Comparison of ENCODE assay signal across 31 cellular contexts in the genomic region with DNA sequence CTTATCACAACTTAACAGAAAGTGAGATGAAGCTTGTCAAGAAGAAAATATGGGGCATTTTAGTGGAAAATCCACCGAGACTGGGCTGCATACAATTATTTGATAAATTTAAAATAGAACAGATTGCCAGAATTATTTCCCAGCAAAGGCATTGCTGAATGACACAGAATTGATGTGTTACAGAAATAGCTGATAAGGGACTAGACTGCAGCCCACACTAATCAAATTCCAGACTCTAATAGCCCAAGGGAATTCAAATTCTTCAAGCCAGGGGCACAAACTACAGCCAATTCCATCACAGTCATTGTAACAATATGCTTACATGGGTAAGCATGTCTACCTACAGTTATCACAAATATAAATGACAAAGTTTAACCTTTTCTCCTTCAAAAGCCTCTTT.
"Had no signal": no experiment of that assay in that cellular context is flagged by ENCODE, and none has a peak within 500 bp of the region (broad histone marks: within the 10 kb centered on the region; RNA-seq: fewer than 3 reads in every experiment).

No MANE protein-coding gene starts in this region.

- H3K27me3 ChIP-seq: colonic mucosa, esophagus squamous epithelium, upper lobe of left lung had no signal

- H3K27ac ChIP-seq: colonic mucosa, epithelial cell of prostate, esophagus squamous epithelium, upper lobe of left lung, VCaP had no signal

- H3K4me3 Mint-ChIP-seq: activated naive CD8-positive, alpha-beta T cell treated with anti-CD3 and anti-CD28 coated beads for 36 hours; immature natural killer cell; natural killer cell; stimulated activated memory B cell treated with anti-CD40 and anti-IgM and Interleukin-4, amounts not matched to agents 10 μg/mL and 1 μg/mL and 100 μg/mL, for 72 hours; stimulated activated naive CD8-positive, alpha-beta T cell treated with anti-CD3 and anti-CD28 coated beads, Interleukin-15, amount 100 ng/mL, for 72 hours; T-helper 1 cell treated with Interleukin-12 subunit alpha and Interleukin-12 subunit beta and Interleukin-4 antibody, amounts not matched to agents 30 μg/mL and 1 μg/mL, for 36 hours had no signal

- H3K4me1 Mint-ChIP-seq: activated naive CD8-positive, alpha-beta T cell treated with anti-CD3 and anti-CD28 coated beads for 36 hours; immature natural killer cell; natural killer cell; stimulated activated memory B cell treated with anti-CD40 and anti-IgM and Interleukin-4, amounts not matched to agents 10 μg/mL and 1 μg/mL and 100 μg/mL, for 72 hours; stimulated activated naive CD8-positive, alpha-beta T cell treated with anti-CD3 and anti-CD28 coated beads, Interleukin-15, amount 100 ng/mL, for 72 hours had no signal

- H3K4me1 ChIP-seq: colonic mucosa, esophagus squamous epithelium, upper lobe of left lung had no signal

- H3K4me3 ChIP-seq: colonic mucosa, esophagus squamous epithelium, upper lobe of left lung had no signal

- H3K36me3 Mint-ChIP-seq: activated naive CD8-positive, alpha-beta T cell treated with anti-CD3 and anti-CD28 coated beads for 36 hours; immature natural killer cell; natural killer cell; stimulated activated memory B cell treated with anti-CD40 and anti-IgM and Interleukin-4, amounts not matched to agents 10 μg/mL and 1 μg/mL and 100 μg/mL, for 72 hours had no signal

- ATAC-seq: left colon; natural killer cell; sciatic nerve; stimulated activated memory B cell treated with anti-CD40 and anti-IgM and Interleukin-4, amounts not matched to agents 10 μg/mL and 1 μg/mL and 100 μg/mL, for 72 hours; stimulated activated naive CD8-positive, alpha-beta T cell treated with anti-CD3 and anti-CD28 coated beads, Interleukin-15, amount 100 ng/mL, for 72 hours had no signal

- H3K27me3 Mint-ChIP-seq: activated naive CD8-positive, alpha-beta T cell treated with anti-CD3 and anti-CD28 coated beads for 36 hours; progenitor cell of endocrine pancreas; stimulated activated memory B cell treated with anti-CD40 and anti-IgM and Interleukin-4, amounts not matched to agents 10 μg/mL and 1 μg/mL and 100 μg/mL, for 72 hours; stimulated activated naive CD8-positive, alpha-beta T cell treated with anti-CD3 and anti-CD28 coated beads, Interleukin-15, amount 100 ng/mL, for 72 hours had no signal

- H3K36me3 ChIP-seq: colonic mucosa, esophagus squamous epithelium, upper lobe of left lung had no signal

- H3K9me3 ChIP-seq: colonic mucosa, esophagus squamous epithelium, upper lobe of left lung had no signal

- DNase-seq: activated CD4-positive, alpha-beta T cell treated with anti-CD3 and anti-CD28 coated beads for 4 hours; activated CD4-positive, alpha-beta T cell treated with anti-CD3 and anti-CD28 coated beads, Interleukin-2, amount 50 U/mL, for 4 hours; activated effector memory CD4-positive, alpha-beta T cell treated with Interleukin-2 at 50 U/mL for 16 hours; activated naive CD4-positive, alpha-beta T cell treated with Interleukin-2 at 50 U/mL for 16 hours; activated naive CD8-positive, alpha-beta T cell treated with anti-CD3 and anti-CD28 coated beads for 36 hours; amniotic stem cell; cerebellar nuclear complex; colonic mucosa; effector CD8-positive, alpha-beta T cell; esophagus squamous epithelium; head of caudate nucleus; hypothalamus; immature natural killer cell; kidney; left colon; natural killer cell; small intestine; stimulated activated CD4-positive, alpha-beta T cell treated with anti-CD3 and anti-CD28 coated beads, Interleukin-1b, Interleukin-23, amount 100 ng/mL, for 48 hours; stimulated activated CD4-positive, alpha-beta T cell treated with anti-CD3 and anti-CD28 coated beads, Interleukin-4, amount 100 ng/mL, for 4 hours; stimulated activated CD8-positive, alpha-beta memory T cell treated with anti-CD3 and anti-CD28 coated beads, Interleukin-4, amount 100 ng/mL, for 48 hours; stimulated activated naive CD8-positive, alpha-beta T cell treated with anti-CD3 and anti-CD28 coated beads, Interleukin-15, amount 100 ng/mL, for 72 hours; substantia nigra; SW 1271; T-helper 9 cell; upper lobe of left lung had no signal

- H3K9me3 Mint-ChIP-seq: activated naive CD8-positive, alpha-beta T cell treated with anti-CD3 and anti-CD28 coated beads for 36 hours; stimulated activated memory B cell treated with anti-CD40 and anti-IgM and Interleukin-4, amounts not matched to agents 10 μg/mL and 1 μg/mL and 100 μg/mL, for 72 hours; T-helper 1 cell treated with Interleukin-12 subunit alpha and Interleukin-12 subunit beta and Interleukin-4 antibody, amounts not matched to agents 30 μg/mL and 1 μg/mL, for 36 hours had no signal

- H3K27ac Mint-ChIP-seq: activated naive CD8-positive, alpha-beta T cell treated with anti-CD3 and anti-CD28 coated beads for 36 hours; immature natural killer cell; natural killer cell; progenitor cell of endocrine pancreas; stimulated activated memory B cell treated with anti-CD40 and anti-IgM and Interleukin-4, amounts not matched to agents 10 μg/mL and 1 μg/mL and 100 μg/mL, for 72 hours; stimulated activated naive CD8-positive, alpha-beta T cell treated with anti-CD3 and anti-CD28 coated beads, Interleukin-15, amount 100 ng/mL, for 72 hours; T-helper 1 cell treated with Interleukin-12 subunit alpha and Interleukin-12 subunit beta and Interleukin-4 antibody, amounts not matched to agents 30 μg/mL and 1 μg/mL, for 36 hours had no signal
